Comparison of ENCODE assay signal across 25 cellular contexts in the genomic region with DNA sequence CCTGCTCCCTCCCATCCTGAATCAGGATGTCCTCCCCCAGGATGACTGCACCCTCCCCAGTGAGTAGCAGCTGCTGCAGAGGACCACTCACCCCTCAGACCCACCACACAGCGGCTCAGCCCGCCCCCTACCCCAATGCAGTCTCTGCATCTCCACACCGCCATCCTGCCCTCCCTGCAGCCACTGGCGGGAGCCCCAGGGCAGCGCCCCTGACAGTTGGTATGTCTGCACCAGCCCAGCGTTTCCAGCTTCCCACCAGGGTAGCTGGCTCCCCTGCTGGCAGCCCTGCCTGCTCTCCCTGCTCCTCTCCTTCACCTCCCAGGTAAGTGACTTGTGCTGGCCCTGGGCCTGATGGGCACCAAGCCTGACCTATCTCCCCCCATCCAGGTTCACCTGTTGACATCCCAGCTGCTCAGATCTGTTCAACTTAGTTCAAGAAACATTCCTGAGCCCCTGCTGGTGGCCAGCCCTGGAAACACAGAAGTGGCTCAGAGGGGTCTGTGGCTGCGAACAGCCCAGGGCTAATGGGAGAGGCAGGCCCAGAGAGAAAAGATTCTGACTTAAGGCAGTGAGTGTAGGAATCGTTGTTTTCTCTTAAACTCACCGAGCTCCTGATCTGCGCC.
"Had no signal": no experiment of that assay in that cellular context is flagged by ENCODE, and none has a peak within 500 bp of the region (broad histone marks: within the 10 kb centered on the region; RNA-seq: fewer than 3 reads in every experiment).

No MANE protein-coding gene starts in this region.

- H3K9ac ChIP-seq: SK-N-SH had no signal

- H3K27me3 Mint-ChIP-seq: activated CD4-positive, alpha-beta T cell treated with anti-CD3 and anti-CD28 coated beads for 36 hours; activated naive CD8-positive, alpha-beta T cell had no signal

- DNase-seq: activated CD4-positive, alpha-beta memory T cell treated with anti-CD3 and anti-CD28 coated beads, Interleukin-2, amount 10 ng/mL, durations not matched to agents 7 days and 5 days; activated CD4-positive, alpha-beta T cell treated with anti-CD3 and anti-CD28 coated beads for 36 hours; activated CD4-positive, alpha-beta T cell treated with anti-CD3 and anti-CD28 coated beads, Interleukin-2, amount 50 U/mL, for 1 hour; activated CD8-positive, alpha-beta memory T cell treated with anti-CD3 and anti-CD28 coated beads, Interleukin-2, amount 50 U/mL, for 48 hours; activated naive CD4-positive, alpha-beta T cell; activated T-cell treated with anti-CD3 and anti-CD28 coated beads, Interleukin-2, amount 50 U/mL, for 1 hour; amygdala; NCI-H1092; NCI-H1417; NCI-H1930; NCI-H2171 treated with DMSO at 0.1 percent for 48 hours; NCI-H226; NCI-H510A; NCI-H526 treated with DMSO at 0.1 percent for 48 hours; NCI-H82; OCI-M1; RPMI8226; SK-N-SH; T-helper 1 cell had no signal

- H3K9me3 ChIP-seq: SK-N-SH had no signal

- ATAC-seq: activated CD4-positive, alpha-beta T cell treated with anti-CD3 and anti-CD28 coated beads for 36 hours; Panc1; Right ventricle myocardium inferior had no signal

- H3K4me3 Mint-ChIP-seq: activated CD4-positive, alpha-beta memory T cell treated with anti-CD3 and anti-CD28 coated beads, Interleukin-2, amount 10 ng/mL, durations not matched to agents 7 days and 5 days; activated CD4-positive, alpha-beta T cell treated with anti-CD3 and anti-CD28 coated beads for 36 hours; activated naive CD8-positive, alpha-beta T cell; brain; central memory CD8-positive, alpha-beta T cell had no signal

- H3K4me2 ChIP-seq: SK-N-SH had no signal

- H3K27ac Mint-ChIP-seq: activated CD4-positive, alpha-beta memory T cell treated with anti-CD3 and anti-CD28 coated beads, Interleukin-2, amount 10 ng/mL, durations not matched to agents 7 days and 5 days; activated CD4-positive, alpha-beta T cell treated with anti-CD3 and anti-CD28 coated beads for 36 hours; activated naive CD8-positive, alpha-beta T cell had no signal

- H3K4me1 Mint-ChIP-seq: activated CD4-positive, alpha-beta memory T cell treated with anti-CD3 and anti-CD28 coated beads, Interleukin-2, amount 10 ng/mL, durations not matched to agents 7 days and 5 days; activated CD4-positive, alpha-beta T cell treated with anti-CD3 and anti-CD28 coated beads for 36 hours; central memory CD8-positive, alpha-beta T cell had no signal

- H3K9me3 Mint-ChIP-seq: activated CD4-positive, alpha-beta memory T cell treated with anti-CD3 and anti-CD28 coated beads, Interleukin-2, amount 10 ng/mL, durations not matched to agents 7 days and 5 days; central memory CD8-positive, alpha-beta T cell had no signal

- H3K36me3 Mint-ChIP-seq: activated naive CD8-positive, alpha-beta T cell; brain had no signal

- H3K27ac ChIP-seq: VCaP had no signal
